ENCODE assay signal across 18 cellular contexts in the genomic region with DNA sequence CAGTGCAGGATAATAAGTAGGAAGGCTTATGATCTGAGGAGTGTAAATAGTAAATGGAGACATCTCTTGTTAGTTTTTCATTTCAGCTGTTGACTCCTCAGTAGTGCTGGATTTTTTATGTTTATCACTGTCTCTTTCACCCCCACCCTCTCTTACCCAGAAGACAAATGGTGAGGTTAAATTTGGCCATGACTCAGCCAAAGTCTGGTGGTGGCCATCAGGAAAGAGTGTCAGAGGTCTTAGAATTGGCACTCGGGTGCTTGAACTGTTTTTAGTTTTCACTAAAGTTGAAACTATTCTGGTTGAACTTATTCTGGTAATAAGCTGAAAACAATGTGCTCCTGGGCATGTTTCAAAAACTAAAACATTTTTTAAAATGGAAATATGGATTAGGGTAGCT.
A peak's percentile ranks its signal among the peaks of the same experiment; 100 is the strongest.
DNase-seq lines count a peak whose midpoint lies in the region; ATAC-seq and TF ChIP-seq lines count a peak whose summit lies in the region.
"Had no signal": no experiment of that assay in that cellular context is flagged by ENCODE, and none has a peak within 500 bp of the region (broad histone marks: within the 10 kb centered on the region; RNA-seq: fewer than 3 reads in every experiment).

No MANE protein-coding gene starts in this region.

- intact Hi-C loops in activated CD8-positive, alpha-beta T cell treated with anti-CD3 and anti-CD28 coated beads for 36 hours (cut with micrococcal nuclease) = no loop called here

- no peak overlapping the region for H3K27ac Mint-ChIP-seq in activated CD4-positive, alpha-beta T cell treated with anti-CD3 and anti-CD28 coated beads, Interleukin-2, amount 10 ng/mL, durations not matched to agents 7 days and 5 days
- H3K27ac Mint-ChIP-seq in activated CD8-positive, alpha-beta T cell treated with anti-CD3 and anti-CD28 coated beads for 36 hours = no peak overlapping the region
- H3K27ac Mint-ChIP-seq: activated CD8-positive, alpha-beta T cell treated with anti-CD3 and anti-CD28 coated beads, Interleukin-2, amount 10 ng/mL, durations not matched to agents 7 days and 5 days; activated T-helper 1 cell treated with anti-CD3 and anti-CD28 coated beads, Interleukin-12 subunit alpha, Interleukin-12 subunit beta, Interleukin-2, Interleukin-4 antibody, amounts not matched to agents 30 ng/mL and 10 ng/mL and 1 ng/mL, durations not matched to agents 14 hours and 24 hours and 36 hours; stimulated activated naive CD8-positive, alpha-beta T cell treated with anti-CD3 and anti-CD28 coated beads, Interleukin-15, amount 100 ng/mL, for 72 hours had no signal

- H3K27me3 ChIP-seq in mesenchymal stem cell (ENCODE audit: control insufficient read depth in 1 of 2, insufficient read depth in 1 of 2, low read length in 2 of 2) = no peaks in the 10 kb centered on the region

- no peak overlapping the region for H2BK15ac ChIP-seq in mesenchymal stem cell (ENCODE audit: low read depth, poor library complexity, severe bottlenecking)

- H3K4me2 ChIP-seq in mesenchymal stem cell (ENCODE audit: low read length, poor library complexity, severe bottlenecking) = no peak overlapping the region

- no peak for ATAC-seq in HG03095 (IDR thresholded peaks at IDR 0.05; ENCODE audit: unreplicated experiment)
- ATAC-seq in activated CD8-positive, alpha-beta T cell treated with anti-CD3 and anti-CD28 coated beads for 36 hours = no peak
- ATAC-seq: activated CD8-positive, alpha-beta T cell treated with anti-CD3 and anti-CD28 coated beads, Interleukin-2, amount 10 ng/mL, durations not matched to agents 7 days and 5 days had no signal

- no peak overlapping the region for H3K27ac ChIP-seq in mesenchymal stem cell (ENCODE audit: low read length, poor library complexity, severe bottlenecking)
- H3K27ac ChIP-seq: parathyroid adenoma, VCaP had no signal

- H3K27me3 Mint-ChIP-seq in activated CD4-positive, alpha-beta T cell treated with anti-CD3 and anti-CD28 coated beads, Interleukin-2, amount 10 ng/mL, durations not matched to agents 7 days and 5 days = no peaks in the 10 kb centered on the region
- H3K27me3 Mint-ChIP-seq in activated CD8-positive, alpha-beta T cell treated with anti-CD3 and anti-CD28 coated beads for 36 hours = peaks cover 2% of the 10 kb centered on the region

- H3K36me3 ChIP-seq in mesenchymal stem cell (ENCODE audit: control insufficient read depth in 1 of 2, insufficient read depth in 2 of 2, low read depth in 1 of 2, low read length in 2 of 2) = no peaks in the 10 kb centered on the region

- H2BK120ac ChIP-seq in mesenchymal stem cell (ENCODE audit: low read depth, low read length) = no peak overlapping the region

- H3K9me3 ChIP-seq in mesenchymal stem cell (ENCODE audit: control insufficient read depth, low read length) = no peaks in the 10 kb centered on the region

- no peak overlapping the region for H3K4me3 Mint-ChIP-seq in activated CD4-positive, alpha-beta T cell treated with anti-CD3 and anti-CD28 coated beads, Interleukin-2, amount 10 ng/mL, durations not matched to agents 7 days and 5 days
- H3K4me3 Mint-ChIP-seq in activated CD8-positive, alpha-beta T cell treated with anti-CD3 and anti-CD28 coated beads for 36 hours = no peak overlapping the region
- H3K4me3 Mint-ChIP-seq: activated CD8-positive, alpha-beta T cell treated with anti-CD3 and anti-CD28 coated beads, Interleukin-2, amount 10 ng/mL, durations not matched to agents 7 days and 5 days; activated T-helper 1 cell treated with anti-CD3 and anti-CD28 coated beads, Interleukin-12 subunit alpha, Interleukin-12 subunit beta, Interleukin-2, Interleukin-4 antibody, amounts not matched to agents 30 ng/mL and 10 ng/mL and 1 ng/mL, durations not matched to agents 14 hours and 24 hours and 36 hours; stimulated activated naive CD8-positive, alpha-beta T cell treated with anti-CD3 and anti-CD28 coated beads, Interleukin-15, amount 100 ng/mL, for 72 hours had no signal

- H2AK5ac ChIP-seq in mesenchymal stem cell (ENCODE audit: low read length, severe bottlenecking) = peak overlapping the region; percentile 44

- 44% methylated on average over 1 of the region's 1 CpG for WGBS in mesenchymal stem cell

- H2BK5ac ChIP-seq in mesenchymal stem cell (ENCODE audit: low read depth, low read length, poor library complexity, severe bottlenecking) = no peak overlapping the region

- POLR2A ChIA-PET in activated CD4-positive, alpha-beta T cell treated with anti-CD3 and anti-CD28 coated beads, Interleukin-2, amount 10 ng/mL, durations not matched to agents 7 days and 5 days (lab: Charles Lee) = no interaction called here
- POLR2A ChIA-PET in activated CD8-positive, alpha-beta T cell treated with anti-CD3 and anti-CD28 coated beads for 36 hours (lab: Charles Lee) = interaction anchor here (1.6 kb wide), 1 partner anchor 11 kb away, joined by 4 read pairs; no protein-coding TSS in a partner anchor

- H3K36me3 Mint-ChIP-seq in activated CD4-positive, alpha-beta T cell treated with anti-CD3 and anti-CD28 coated beads, Interleukin-2, amount 10 ng/mL, durations not matched to agents 7 days and 5 days (ENCODE audit: low read depth) = no peaks in the 10 kb centered on the region
- H3K36me3 Mint-ChIP-seq in activated CD8-positive, alpha-beta T cell treated with anti-CD3 and anti-CD28 coated beads for 36 hours (ENCODE audit: low read depth) = no peaks in the 10 kb centered on the region

- H3K4ac ChIP-seq in mesenchymal stem cell (ENCODE audit: low read depth in 1 of 2, low read length in 2 of 2) = no peak overlapping the region

- H3K4me1 Mint-ChIP-seq in activated CD4-positive, alpha-beta T cell treated with anti-CD3 and anti-CD28 coated beads, Interleukin-2, amount 10 ng/mL, durations not matched to agents 7 days and 5 days = no peaks in the 10 kb centered on the region
- H3K4me1 Mint-ChIP-seq in activated CD8-positive, alpha-beta T cell treated with anti-CD3 and anti-CD28 coated beads for 36 hours (ENCODE audit: low read depth) = no peaks in the 10 kb centered on the region
- H3K4me1 Mint-ChIP-seq: stimulated activated naive CD8-positive, alpha-beta T cell treated with anti-CD3 and anti-CD28 coated beads, Interleukin-15, amount 100 ng/mL, for 72 hours had no signal

- H2BK12ac ChIP-seq in mesenchymal stem cell (ENCODE audit: low read length in 2 of 2) = no peak overlapping the region

- no peak overlapping the region for H4K91ac ChIP-seq in mesenchymal stem cell (ENCODE audit: low read length)

- DNase-seq in AG20443 (ENCODE audit: low spot score) (peak; percentile 53), HT1080 (ENCODE audit: low read depth) (peak; percentile 37), astrocyte of the spinal cord (ENCODE audit: low read depth, low spot score) (peak; percentile 12), mesenchymal stem cell (peak; percentile 3), NOMO-1 (lab: John Stamatoyannopoulos, UW; ENCODE audit: unreplicated experiment in 2 of 2) (no peak)
- DNase-seq in activated CD4-positive, alpha-beta T cell treated with anti-CD3 and anti-CD28 coated beads, Interleukin-2, amount 10 ng/mL, durations not matched to agents 7 days and 5 days = no peak
- no peak for DNase-seq in activated CD8-positive, alpha-beta T cell treated with anti-CD3 and anti-CD28 coated beads for 36 hours
- DNase-seq: activated CD8-positive, alpha-beta T cell treated with anti-CD3 and anti-CD28 coated beads, Interleukin-2, amount 10 ng/mL, durations not matched to agents 7 days and 5 days; cortex of kidney; GDM1; KBM-7; NCI-H1105 treated with DMSO at 0.1 percent for 48 hours; NCI-H446 had no signal

- TF ChIP-seq CTCF in astrocyte of the spinal cord (IDR thresholded peaks at IDR 0.05; ENCODE audit: low read depth, low read length) = no peak
- no peak for TF ChIP-seq CTCF in activated CD8-positive, alpha-beta T cell treated with anti-CD3 and anti-CD28 coated beads for 36 hours (IDR thresholded peaks at IDR 0.05)

- H3K9me3 Mint-ChIP-seq in activated CD4-positive, alpha-beta T cell treated with anti-CD3 and anti-CD28 coated beads, Interleukin-2, amount 10 ng/mL, durations not matched to agents 7 days and 5 days = no peaks in the 10 kb centered on the region
- H3K9me3 Mint-ChIP-seq in activated CD8-positive, alpha-beta T cell treated with anti-CD3 and anti-CD28 coated beads for 36 hours = no peaks in the 10 kb centered on the region
- H3K9me3 Mint-ChIP-seq: activated T-helper 1 cell treated with anti-CD3 and anti-CD28 coated beads, Interleukin-12 subunit alpha, Interleukin-12 subunit beta, Interleukin-2, Interleukin-4 antibody, amounts not matched to agents 30 ng/mL and 10 ng/mL and 1 ng/mL, durations not matched to agents 14 hours and 24 hours and 36 hours; stimulated activated naive CD8-positive, alpha-beta T cell treated with anti-CD3 and anti-CD28 coated beads, Interleukin-15, amount 100 ng/mL, for 72 hours had no signal

- no peak overlapping the region for H3K4me3 ChIP-seq in astrocyte of the spinal cord (ENCODE audit: low read depth, low read length)
- peak overlapping the region in 1 of 2 experiments; percentile 27 for H3K4me3 ChIP-seq in mesenchymal stem cell (ENCODE audit: insufficient read depth in 1 of 2, low read depth in 1 of 2, low read length in 2 of 2)

- CTCF ChIA-PET in activated CD4-positive, alpha-beta T cell treated with anti-CD3 and anti-CD28 coated beads, Interleukin-2, amount 10 ng/mL, durations not matched to agents 7 days and 5 days (lab: Charles Lee) = no interaction called here
- CTCF ChIA-PET in activated CD8-positive, alpha-beta T cell treated with anti-CD3 and anti-CD28 coated beads for 36 hours (lab: Charles Lee) = interaction anchor here (0.8 to 1.7 kb wide), 3 partner anchors 9 to 325 kb away, joined by 4 to 6 read pairs (median 6); no protein-coding TSS in a partner anchor

- no peak overlapping the region for H3K18ac ChIP-seq in mesenchymal stem cell (ENCODE audit: low read depth in 1 of 2, low read length in 2 of 2)

- H2AFZ ChIP-seq in mesenchymal stem cell (ENCODE audit: low read depth, low read length) = no peak overlapping the region
- H2AFZ ChIP-seq: parathyroid adenoma had no signal

- H3K9ac ChIP-seq in mesenchymal stem cell (ENCODE audit: low read length) = peak overlapping the region; percentile 14
- H3K9ac ChIP-seq: parathyroid adenoma had no signal

- no peak overlapping the region for H3K14ac ChIP-seq in mesenchymal stem cell (ENCODE audit: low read length in 2 of 2)

- H4K8ac ChIP-seq in mesenchymal stem cell (ENCODE audit: low read length) = no peak overlapping the region

- H3K23ac ChIP-seq in mesenchymal stem cell (ENCODE audit: low read length in 2 of 2) = no peak overlapping the region

- peaks cover 27% of the 10 kb centered on the region for H3K79me1 ChIP-seq in mesenchymal stem cell (replicated peaks; ENCODE audit: low read length, poor library complexity, severe bottlenecking)

- in situ Hi-C loops in astrocyte of the spinal cord (cut with HindIII; ENCODE audit: low sequenced_read_pairs) = no loop called here

- H3K4me1 ChIP-seq in mesenchymal stem cell (ENCODE audit: control insufficient read depth, insufficient read depth, low read depth, low read length) = peaks cover 7% of the 10 kb centered on the region
- H3K4me1 ChIP-seq: parathyroid adenoma had no signal

Comparison
In these comparisons a context has a peak if more than half of its experiments do, and no peak if none do; other contexts are left out.
1. DNase-seq: peak in AG20443 (single experiment), HT1080 (single experiment), astrocyte of the spinal cord (single experiment) and mesenchymal stem cell (single experiment); none in NOMO-1 (0 of 2), activated CD4-positive, alpha-beta T cell treated with anti-CD3 and anti-CD28 coated beads, Interleukin-2, amount 10 ng/mL, durations not matched to agents 7 days and 5 days (single experiment) and activated CD8-positive, alpha-beta T cell treated with anti-CD3 and anti-CD28 coated beads for 36 hours (single experiment).